ENCODE assay signal across 2 cellular contexts in genomic region chr16:1051446-1051845, GRCh38.
TF ChIP-seq lines count a peak whose summit lies in the region.

No MANE protein-coding gene starts in this region.

TF ChIP-seq in HEK293, 187 proteins besides CTCF, POLR2A, EP300 and RAD21:
- TF ChIP-seq ZBTB17 (tag by site-specific recombination; IDR thresholded peaks at IDR 0.05): peak; percentile 67
- TF ChIP-seq ZNF16 (tag by site-specific recombination; IDR thresholded peaks at IDR 0.05; ENCODE audit: low read depth): no peak

TF ChIP-seq in K562, 482 proteins besides CTCF, POLR2A, EP300 and RAD21:
- TF ChIP-seq MCM7 (IDR thresholded peaks at IDR 0.05): no peak
- TF ChIP-seq ZBTB17 (CRISPR knock-in tag; IDR thresholded peaks at IDR 0.05): peak; percentile 88
